In genomic region chr17:73300392-73300791, GRCh38 we compare ENCODE assay signal across 30 cellular contexts. TPM values are rescaled to one million over a fixed set of nuclear protein-coding genes. Genes with fewer than 3 reads are reported as not detected.
DNase-seq lines count a peak whose midpoint lies in the region; ATAC-seq and TF ChIP-seq lines count a peak whose summit lies in the region.
"Had no signal": no experiment of that assay in that cellular context is flagged by ENCODE, and none has a peak within 500 bp of the region (broad histone marks: within the 10 kb centered on the region; RNA-seq: fewer than 3 reads in every experiment).

No MANE protein-coding gene starts in this region.

- H3K79me1 ChIP-seq in mesenchymal stem cell (replicated peaks; ENCODE audit: low read length, poor library complexity, severe bottlenecking), result peaks cover 2% of the 10 kb centered on the region

- H3K4me1 ChIP-seq in mesenchymal stem cell (ENCODE audit: control insufficient read depth, insufficient read depth, low read depth, low read length) (peaks cover 36% of the 10 kb centered on the region), thyroid gland (peaks cover 61 to 78% of the 10 kb centered on the region in 2 donors), OCI-LY7 (ENCODE audit: insufficient read depth, low read length, poor library complexity, severe bottlenecking) (no peaks in the 10 kb centered on the region)

- no peaks in the 10 kb centered on the region for H3K9me2 ChIP-seq in OCI-LY7 (ENCODE audit: insufficient read depth, low read length)

- no TSS peak for BruUV-seq in OCI-LY7 (replicated peaks; lab: Mats Ljungman, UMichigan)

- H3K27ac Mint-ChIP-seq in chondrocyte (ENCODE audit: unreplicated experiment), result no peak overlapping the region
- H3K27ac Mint-ChIP-seq: activated naive CD4-positive, alpha-beta T cell treated with anti-CD3 and anti-CD28 coated beads, Interleukin-2, amount 50 U/mL, for 24 hours; natural killer cell; stimulated activated naive B cell treated with anti-CD40 and anti-IgM and Interleukin-4, amounts not matched to agents 10 μg/mL and 1 μg/mL and 100 μg/mL, for 72 hours had no signal

- no peak overlapping the region for H4K91ac ChIP-seq in mesenchymal stem cell (ENCODE audit: low read length)

- no peaks in the 10 kb centered on the region for H3K79me2 ChIP-seq in OCI-LY7 (ENCODE audit: insufficient read depth, low read depth, low read length)

- no peaks in the 10 kb centered on the region for H4K20me1 ChIP-seq in OCI-LY7 (ENCODE audit: insufficient read depth, low read length)

- peak; percentile 52 for DNase-seq in EH (ENCODE audit: low read depth)
- no peak for DNase-seq in SK-N-MC (ENCODE audit: low read depth, low spot score)
- peak; percentile 57 for DNase-seq in mesenchymal stem cell
- DNase-seq in thyroid gland, result no peak
- DNase-seq in OCI-LY7 (ENCODE audit: low spot score), result no peak
- DNase-seq in chondrocyte (ENCODE audit: low spot score), result no peak
- DNase-seq in foreskin melanocyte, result no peak
- DNase-seq: activated CD4-positive, alpha-beta T cell treated with anti-CD3 and anti-CD28 coated beads for 4 hours; activated CD8-positive, alpha-beta memory T cell treated with anti-CD3 and anti-CD28 coated beads for 24 hours; activated T-cell treated with anti-CD3 and anti-CD28 coated beads for 4 hours; anterior cingulate cortex; BE2C; colonic mucosa; effector memory CD4-positive, alpha-beta T cell; glutamatergic neuron; midbrain; natural killer cell; NCI-H1930; NCI-H526 treated with DMSO at 0.1 percent for 48 hours; occipital lobe; stimulated activated naive B cell treated with anti-CD40 and anti-IgM and Interleukin-4, amounts not matched to agents 10 μg/mL and 1 μg/mL and 100 μg/mL, for 72 hours; WERI-Rb-1 had no signal

- no peak overlapping the region for H4K8ac ChIP-seq in mesenchymal stem cell (ENCODE audit: low read length)

- H3K27me3 ChIP-seq in mesenchymal stem cell (ENCODE audit: control insufficient read depth in 1 of 2, insufficient read depth in 1 of 2, low read length in 2 of 2) (no peaks in the 10 kb centered on the region), thyroid gland (no peaks in the 10 kb centered on the region)
- H3K27me3 ChIP-seq: BE2C, cardiac muscle cell, colonic mucosa had no signal

- no peaks in the 10 kb centered on the region for H3K27me3 Mint-ChIP-seq in chondrocyte (ENCODE audit: low read depth)

- no peak overlapping the region for H3K4me3 Mint-ChIP-seq in chondrocyte (ENCODE audit: unreplicated experiment)
- H3K4me3 Mint-ChIP-seq: activated naive CD4-positive, alpha-beta T cell treated with anti-CD3 and anti-CD28 coated beads, Interleukin-2, amount 50 U/mL, for 24 hours; natural killer cell; stimulated activated naive B cell treated with anti-CD40 and anti-IgM and Interleukin-4, amounts not matched to agents 10 μg/mL and 1 μg/mL and 100 μg/mL, for 72 hours had no signal

- H3K4me3 ChIP-seq in SK-N-MC (no peak overlapping the region), mesenchymal stem cell (ENCODE audit: insufficient read depth in 1 of 2, low read depth in 1 of 2, low read length in 2 of 2) (no peak overlapping the region), thyroid gland (replicated peaks in 1 of 3) (no peak overlapping the region), OCI-LY7 (ENCODE audit: low read depth, low read length, poor library complexity, severe bottlenecking) (no peak overlapping the region)
- H3K4me3 ChIP-seq: cardiac muscle cell, colonic mucosa had no signal

- no peak overlapping the region for H2BK120ac ChIP-seq in mesenchymal stem cell (ENCODE audit: low read depth, low read length)

- H2BK12ac ChIP-seq in mesenchymal stem cell (ENCODE audit: low read length in 2 of 2), result no peak overlapping the region

- no peak for ATAC-seq in HG02852 (IDR thresholded peaks at IDR 0.05; ENCODE audit: unreplicated experiment)
- ATAC-seq: natural killer cell; stimulated activated naive B cell treated with anti-CD40 and anti-IgM and Interleukin-4, amounts not matched to agents 10 μg/mL and 1 μg/mL and 100 μg/mL, for 72 hours had no signal

- H3K4me2 ChIP-seq in mesenchymal stem cell (ENCODE audit: low read length, poor library complexity, severe bottlenecking) (no peak overlapping the region), OCI-LY7 (ENCODE audit: low read length) (no peak overlapping the region)
- H3K4me2 ChIP-seq: KMS-11 had no signal

- intact Hi-C loops in thyroid gland (cut with DNase I) (no loop called here), OCI-LY7 (cut with micrococcal nuclease; ENCODE audit: unreplicated experiment) (no loop called here)

- H3K9ac ChIP-seq in SK-N-MC (ENCODE audit: insufficient read length) (no peak overlapping the region), mesenchymal stem cell (ENCODE audit: low read length) (no peak overlapping the region)
- H3K9ac ChIP-seq: KMS-11 had no signal

- H3K23ac ChIP-seq in mesenchymal stem cell (ENCODE audit: low read length in 2 of 2), result peak overlapping the region in 1 of 2 experiments; percentile 60

- no peak overlapping the region for H2BK15ac ChIP-seq in mesenchymal stem cell (ENCODE audit: low read depth, poor library complexity, severe bottlenecking)

- H3K4me1 Mint-ChIP-seq in chondrocyte (ENCODE audit: low read depth), result peaks cover 36% of the 10 kb centered on the region
- H3K4me1 Mint-ChIP-seq: activated naive CD4-positive, alpha-beta T cell treated with anti-CD3 and anti-CD28 coated beads, Interleukin-2, amount 50 U/mL, for 24 hours had no signal

- H2AFZ ChIP-seq in mesenchymal stem cell (ENCODE audit: low read depth, low read length), result no peak overlapping the region
- no peak overlapping the region for H2AFZ ChIP-seq in OCI-LY7 (ENCODE audit: low read length)

- H3K9me3 Mint-ChIP-seq in chondrocyte (ENCODE audit: low read depth), result no peaks in the 10 kb centered on the region
- H3K9me3 Mint-ChIP-seq: activated naive CD4-positive, alpha-beta T cell treated with anti-CD3 and anti-CD28 coated beads, Interleukin-2, amount 50 U/mL, for 24 hours; natural killer cell; stimulated activated naive B cell treated with anti-CD40 and anti-IgM and Interleukin-4, amounts not matched to agents 10 μg/mL and 1 μg/mL and 100 μg/mL, for 72 hours had no signal

- TF ChIP-seq CTCF in thyroid gland (IDR thresholded peaks at IDR 0.05) (no peak), OCI-LY7 (conservative IDR thresholded peaks at IDR 0.05; ENCODE audit: low read length) (no peak), chondrocyte (IDR thresholded peaks at IDR 0.05) (no peak)

- no peak overlapping the region for H2BK5ac ChIP-seq in mesenchymal stem cell (ENCODE audit: low read depth, low read length, poor library complexity, severe bottlenecking)

- no peak for TF ChIP-seq POLR2A in thyroid gland (IDR thresholded peaks at IDR 0.05)

- no peaks in the 10 kb centered on the region for H3K36me3 Mint-ChIP-seq in chondrocyte (ENCODE audit: low read depth)
- H3K36me3 Mint-ChIP-seq: activated naive CD4-positive, alpha-beta T cell treated with anti-CD3 and anti-CD28 coated beads, Interleukin-2, amount 50 U/mL, for 24 hours; natural killer cell; stimulated activated naive B cell treated with anti-CD40 and anti-IgM and Interleukin-4, amounts not matched to agents 10 μg/mL and 1 μg/mL and 100 μg/mL, for 72 hours had no signal

- no peaks in the 10 kb centered on the region for H3K36me3 ChIP-seq in SK-N-MC (ENCODE audit: insufficient read depth, low read length)
- H3K36me3 ChIP-seq in mesenchymal stem cell (ENCODE audit: control insufficient read depth in 1 of 2, insufficient read depth in 2 of 2, low read depth in 1 of 2, low read length in 2 of 2), result peaks cover 3 to 6% of the 10 kb centered on the region in 2 experiments
- H3K36me3 ChIP-seq in thyroid gland, result no peaks in the 10 kb centered on the region
- H3K36me3 ChIP-seq in OCI-LY7 (ENCODE audit: insufficient read depth, low read length), result no peaks in the 10 kb centered on the region
- H3K36me3 ChIP-seq: cardiac muscle cell, colonic mucosa had no signal

- CTCF ChIA-PET in OCI-LY7 (lab: Charles Lee; ENCODE audit: unreplicated experiment), result no interaction called here

- H3K18ac ChIP-seq in mesenchymal stem cell (ENCODE audit: low read depth in 1 of 2, low read length in 2 of 2), result no peak overlapping the region

- H3K27ac ChIP-seq in SK-N-MC, result peak overlapping the region; percentile 85; the same call in 1 of the 2 replicates
- H3K27ac ChIP-seq in mesenchymal stem cell (ENCODE audit: low read length, poor library complexity, severe bottlenecking), result no peak overlapping the region
- peak overlapping the region; percentile 58 to 78 (median 67) for H3K27ac ChIP-seq in thyroid gland
- no peak overlapping the region for H3K27ac ChIP-seq in OCI-LY7 (ENCODE audit: low read depth, low read length, poor library complexity, severe bottlenecking)
- H3K27ac ChIP-seq: cardiac muscle cell, colonic mucosa, epithelial cell of prostate, HL-60, KMS-11 had no signal

- no peak overlapping the region for H3K4ac ChIP-seq in mesenchymal stem cell (ENCODE audit: low read depth in 1 of 2, low read length in 2 of 2)

- H2AK5ac ChIP-seq in mesenchymal stem cell (ENCODE audit: low read length, severe bottlenecking), result no peak overlapping the region

- POLR2A ChIA-PET in OCI-LY7 (lab: Charles Lee), result interaction anchor here (0.7 kb wide), 1 partner anchor 15 kb away, joined by 3 read pairs; no protein-coding TSS in a partner anchor

- H3K9me3 ChIP-seq in SK-N-MC (ENCODE audit: low read depth, low read length) (no peaks in the 10 kb centered on the region), mesenchymal stem cell (ENCODE audit: control insufficient read depth, low read length) (no peaks in the 10 kb centered on the region), thyroid gland (no peaks in the 10 kb centered on the region), OCI-LY7 (ENCODE audit: low read length) (no peaks in the 10 kb centered on the region)
- H3K9me3 ChIP-seq: BE2C, colonic mucosa had no signal

- H3K14ac ChIP-seq in mesenchymal stem cell (ENCODE audit: low read length in 2 of 2), result no peak overlapping the region

- 89% methylated on average over 3 of the region's 3 CpGs for WGBS in mesenchymal stem cell
- WGBS in thyroid gland, 2 donors, result 66 to 67% methylated on average over 3 of the region's 3 CpGs

RNA-seq across cellular contexts. Expression of gene CDC42EP4, which starts 11.4 kb away (rescaled TPM):
- 26.3 TPM for polyA plus RNA-seq in mesenchymal stem cell (2013, experiment 1 of 2)
- polyA plus RNA-seq in mesenchymal stem cell (2013, experiment 2 of 2), result 26.1 TPM
- total RNA-seq in thyroid gland (100 to 1,000 TPM in 2 of 4 donors, 10 to 100 TPM in 2; 68.7 to 172 (median 97.3) TPM), OCI-LY7 (2022) (not detected in 2 replicates), chondrocyte (9.1 to 10.6 TPM (median 10.5 TPM) in 3 replicates)
- total RNA-seq in OCI-LY7 (2014; rRNA removed; shearing (Covaris generic)), result not detected in 2 replicates

RNA-seq across cellular contexts. Expression of gene CPSF4L, which starts 38.7 kb away (rescaled TPM):
- polyA plus RNA-seq in mesenchymal stem cell (2013, experiment 1 of 2), result not detected
- not detected for polyA plus RNA-seq in mesenchymal stem cell (2013, experiment 2 of 2)
- total RNA-seq in thyroid gland (not detected), OCI-LY7 (2022) (not detected in 2 replicates), chondrocyte (not detected in 3 replicates)
- not detected in 2 replicates for total RNA-seq in OCI-LY7 (2014; rRNA removed; shearing (Covaris generic))
- total RNA-seq: cardiac muscle cell, colonic mucosa, lower leg skin, natural killer cell, occipital lobe, temporal lobe had no signal
- polyA plus RNA-seq: cardiac muscle cell had no signal

Comparison
In these comparisons a context has a peak if more than half of its experiments do, and no peak if none do; other contexts are left out.
1. DNase-seq: peak in EH (single experiment) and mesenchymal stem cell (single experiment); none in SK-N-MC (single experiment), thyroid gland (0 of 2), OCI-LY7 (single experiment), chondrocyte (single experiment) and foreskin melanocyte (single experiment).
2. H3K27ac ChIP-seq: peak in SK-N-MC (single experiment) and thyroid gland (3 of 3); none in mesenchymal stem cell (single experiment) and OCI-LY7 (single experiment).
3. RNA of gene CDC42EP4, which starts 11.4 kb away (total RNA-seq): 68.7 to 172 TPM in thyroid gland and 9.1 to 10.6 TPM in chondrocyte; not detected in OCI-LY7; every median in the first group is over 10 times any median in the second.